Comparison of ENCODE assay signal across 8 cellular contexts in the genomic region with DNA sequence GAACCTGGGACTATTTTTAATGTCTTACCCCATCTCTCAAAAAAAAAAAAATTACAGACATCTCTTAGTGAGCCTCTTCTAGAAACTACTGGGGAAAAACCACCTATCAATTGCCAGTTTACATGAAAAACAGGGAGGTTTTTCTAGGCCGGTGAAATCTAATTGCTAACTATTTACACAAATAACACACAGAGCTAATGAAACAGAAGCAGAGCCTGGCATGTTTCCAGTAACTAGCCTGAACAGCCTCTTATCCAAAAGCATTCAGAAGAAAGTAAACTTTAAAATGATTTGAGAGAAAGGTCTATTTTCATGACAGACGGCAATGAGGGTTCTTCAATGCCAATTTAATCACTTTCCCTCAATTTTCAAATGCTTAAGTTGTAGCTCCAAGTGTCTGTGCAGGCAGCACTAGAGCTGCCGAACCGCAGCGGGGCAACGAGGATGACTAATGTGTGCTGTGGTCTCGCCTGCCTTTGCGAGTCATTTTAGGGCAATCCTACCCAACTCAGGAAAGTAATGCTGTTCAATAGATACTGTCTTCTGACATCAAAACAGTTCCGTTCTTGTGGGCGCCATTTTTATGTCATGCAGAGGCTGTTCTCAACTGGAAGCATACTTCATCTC.
DNase-seq lines count a peak whose midpoint lies in the region; ATAC-seq and TF ChIP-seq lines count a peak whose summit lies in the region.

No MANE protein-coding gene starts in this region.

- peak overlapping the region in 4 of 7 donors; percentile 42 to 72 (median 56) for H3K27ac Mint-ChIP-seq in CD4-positive, alpha-beta memory T cell
- peak overlapping the region; percentile 49 for H3K27ac Mint-ChIP-seq in activated CD8-positive, alpha-beta T cell treated with anti-CD3 and anti-CD28 coated beads for 36 hours
- H3K27ac Mint-ChIP-seq in glutamatergic neuron (ENCODE audit: unreplicated experiment): no peak overlapping the region

- CTCF ChIA-PET in CD4-positive, alpha-beta memory T cell (lab: Charles Lee; ENCODE audit: partially characterized antibody): interaction anchor here (0.7 to 10.8 kb wide), 3 partner anchors 8 to 318 kb away, joined by 3 to 182 read pairs (median 6); no protein-coding TSS in a partner anchor
- CTCF ChIA-PET in activated CD8-positive, alpha-beta T cell treated with anti-CD3 and anti-CD28 coated beads for 36 hours (lab: Charles Lee): interaction anchor here (0.9 to 4.8 kb wide), 6 partner anchors 11 to 54 kb away, joined by 3 to 30 read pairs (median 5); no protein-coding TSS in a partner anchor

- ATAC-seq in activated CD8-positive, alpha-beta T cell treated with anti-CD3 and anti-CD28 coated beads for 36 hours: peak; percentile 94
- no peak for ATAC-seq in HG03108 (IDR thresholded peaks at IDR 0.05; ENCODE audit: unreplicated experiment)

- H3K4me3 ChIP-seq in CD4-positive, alpha-beta memory T cell (ENCODE audit: low read length in 2 of 2): no peak overlapping the region

- no peak overlapping the region for H3K27ac ChIP-seq in CD4-positive, alpha-beta memory T cell (ENCODE audit: low read depth, low read length)

- intact Hi-C loops in CD4-positive, alpha-beta memory T cell (cut with micrococcal nuclease): no loop called here
- intact Hi-C loops in activated CD8-positive, alpha-beta T cell treated with anti-CD3 and anti-CD28 coated beads for 36 hours (cut with micrococcal nuclease): no loop called here

- H3K36me3 Mint-ChIP-seq in CD4-positive, alpha-beta memory T cell: peaks cover 17 to 48% of the 10 kb centered on the region in 2 donors
- H3K36me3 Mint-ChIP-seq in activated CD8-positive, alpha-beta T cell treated with anti-CD3 and anti-CD28 coated beads for 36 hours (ENCODE audit: low read depth): peaks cover 16% of the 10 kb centered on the region
- peaks cover 7% of the 10 kb centered on the region for H3K36me3 Mint-ChIP-seq in glutamatergic neuron (ENCODE audit: unreplicated experiment)

- no peaks in the 10 kb centered on the region for H3K9me3 ChIP-seq in CD4-positive, alpha-beta memory T cell (ENCODE audit: control insufficient read depth in 1 of 2, low read length in 2 of 2)

- peak overlapping the region in 2 of 8 donors; percentile 17 to 29 for H3K4me3 Mint-ChIP-seq in CD4-positive, alpha-beta memory T cell
- H3K4me3 Mint-ChIP-seq in activated CD8-positive, alpha-beta T cell treated with anti-CD3 and anti-CD28 coated beads for 36 hours: no peak overlapping the region
- no peak overlapping the region for H3K4me3 Mint-ChIP-seq in glutamatergic neuron (ENCODE audit: unreplicated experiment)

- peaks cover 0 to 1% (median 0%) of the 10 kb centered on the region in 8 donors for H3K9me3 Mint-ChIP-seq in CD4-positive, alpha-beta memory T cell
- H3K9me3 Mint-ChIP-seq in activated CD8-positive, alpha-beta T cell treated with anti-CD3 and anti-CD28 coated beads for 36 hours: no peaks in the 10 kb centered on the region
- peaks cover 2% of the 10 kb centered on the region for H3K9me3 Mint-ChIP-seq in glutamatergic neuron (ENCODE audit: unreplicated experiment)

- peaks cover 5% of the 10 kb centered on the region for H3K4me1 ChIP-seq in CD4-positive, alpha-beta memory T cell (ENCODE audit: insufficient read depth, low read length)

- POLR2A ChIA-PET in CD4-positive, alpha-beta memory T cell (lab: Charles Lee; ENCODE audit: partially characterized antibody): no interaction called here
- POLR2A ChIA-PET in activated CD8-positive, alpha-beta T cell treated with anti-CD3 and anti-CD28 coated beads for 36 hours (lab: Charles Lee): interaction anchor here (0.6 kb wide), 1 partner anchor 18 kb away, joined by 4 read pairs; no protein-coding TSS in a partner anchor

- TF ChIP-seq CTCF in activated CD8-positive, alpha-beta T cell treated with anti-CD3 and anti-CD28 coated beads for 36 hours (IDR thresholded peaks at IDR 0.05): no peak
- TF ChIP-seq CTCF in glutamatergic neuron (IDR thresholded peaks at IDR 0.05; ENCODE audit: partially characterized antibody, unreplicated experiment): no peak

- H3K27me3 ChIP-seq in CD4-positive, alpha-beta memory T cell (ENCODE audit: insufficient read depth, low read length): no peaks in the 10 kb centered on the region

- H3K27me3 Mint-ChIP-seq in CD4-positive, alpha-beta memory T cell: no peaks in the 10 kb centered on the region
- H3K27me3 Mint-ChIP-seq in activated CD8-positive, alpha-beta T cell treated with anti-CD3 and anti-CD28 coated beads for 36 hours: no peaks in the 10 kb centered on the region
- H3K27me3 Mint-ChIP-seq in glutamatergic neuron (ENCODE audit: unreplicated experiment): peaks cover 2% of the 10 kb centered on the region

- H3K36me3 ChIP-seq in CD4-positive, alpha-beta memory T cell (ENCODE audit: insufficient read depth, low read length): peaks cover 25% of the 10 kb centered on the region

- peak; percentile 30 to 69 (median 38) for DNase-seq in CD4-positive, alpha-beta memory T cell
- DNase-seq in NCI-H128 (lab: John Stamatoyannopoulos, UW; ENCODE audit: unreplicated experiment) (peak; percentile 84), kidney tubule cell (ENCODE audit: low spot score) (peak; percentile 64), glutamatergic neuron (no peak), GM03348 (ENCODE audit: low spot score) (no peak), C1 segment of cervical spinal cord (lab: John Stamatoyannopoulos, UW) (no peak)
- peak; percentile 66 for DNase-seq in activated CD8-positive, alpha-beta T cell treated with anti-CD3 and anti-CD28 coated beads for 36 hours

- peaks cover 7 to 23% (median 11%) of the 10 kb centered on the region in 4 donors for H3K4me1 Mint-ChIP-seq in CD4-positive, alpha-beta memory T cell
- peaks cover 8% of the 10 kb centered on the region for H3K4me1 Mint-ChIP-seq in activated CD8-positive, alpha-beta T cell treated with anti-CD3 and anti-CD28 coated beads for 36 hours (ENCODE audit: low read depth)
- peaks cover 3% of the 10 kb centered on the region for H3K4me1 Mint-ChIP-seq in glutamatergic neuron (ENCODE audit: low read depth, unreplicated experiment)

Comparison
In these comparisons a context has a peak if more than half of its experiments do, and no peak if none do; other contexts are left out.
1. DNase-seq: peak in CD4-positive, alpha-beta memory T cell (5 of 5), NCI-H128 (single experiment), activated CD8-positive, alpha-beta T cell treated with anti-CD3 and anti-CD28 coated beads for 36 hours (single experiment) and kidney tubule cell (single experiment); none in glutamatergic neuron (single experiment), GM03348 (single experiment) and C1 segment of cervical spinal cord (0 of 14).